1 cellular context compared by ENCODE assay signal in genomic region chr15:46450810-46451182, GRCh38.
A peak's percentile ranks its signal among the peaks of the same experiment; 100 is the strongest.
TF ChIP-seq lines count a peak whose summit lies in the region.

No MANE protein-coding gene starts in this region.

TF ChIP-seq in HepG2, 621 proteins besides CTCF, POLR2A, EP300 and RAD21 (continues in another document):
- TF ChIP-seq PAXIP1 (CRISPR knock-in tag; conservative IDR thresholded peaks at IDR 0.05), result 0 out of 2 replicates have a peak, but pooled peaks have one; percentile 25
- TF ChIP-seq SOX5 (CRISPR knock-in tag; IDR thresholded peaks at IDR 0.05; ENCODE audit: borderline replicate concordance), result peak; percentile 25; the same call in 1 of the 2 replicates
- no peak for TF ChIP-seq ZSCAN31 (CRISPR knock-in tag; IDR thresholded peaks at IDR 0.05; ENCODE audit: low read depth)
- TF ChIP-seq CBX5 (CRISPR knock-in tag; IDR thresholded peaks at IDR 0.05; ENCODE audit: borderline replicate concordance), result no peak
- TF ChIP-seq ZNF362 (CRISPR knock-in tag; IDR thresholded peaks at IDR 0.05; ENCODE audit: borderline replicate concordance), result no peak
- TF ChIP-seq FOXK2 (IDR thresholded peaks at IDR 0.05), result no peak
- TF ChIP-seq SMARCC2 (IDR thresholded peaks at IDR 0.05), result no peak
- TF ChIP-seq SOX6 (IDR thresholded peaks at IDR 0.05), result no peak
- TF ChIP-seq SOX6 (CRISPR knock-in tag; IDR thresholded peaks at IDR 0.05), result peak; percentile 51; the same call in 1 of the 2 replicates
- TF ChIP-seq ZFP1 (CRISPR knock-in tag; IDR thresholded peaks at IDR 0.05), result no peak
- no peak for TF ChIP-seq THAP9 (CRISPR knock-in tag; IDR thresholded peaks at IDR 0.05; ENCODE audit: borderline replicate concordance)
- TF ChIP-seq HNF1A (IDR thresholded peaks at IDR 0.05; ENCODE audit: low read depth), result peak; percentile 52; the same call in 1 of the 2 replicates
- peak; percentile 58; the same call in 1 of the 2 replicates for TF ChIP-seq HNF1A (CRISPR knock-in tag; IDR thresholded peaks at IDR 0.05; ENCODE audit: borderline replicate concordance)
- TF ChIP-seq ARID5B (CRISPR knock-in tag; IDR thresholded peaks at IDR 0.05), result 0 out of 2 replicates have a peak, but pooled peaks have one; percentile 19
- TF ChIP-seq TCF7 (IDR thresholded peaks at IDR 0.05; ENCODE audit: low read depth), result peak; percentile 30; the same call in 1 of the 2 replicates
- TF ChIP-seq SOX13 (IDR thresholded peaks at IDR 0.05), result no peak
- peak in 1 of 2 experiments; percentile 31; a peak in 1 of 4 replicates for TF ChIP-seq SOX13 (CRISPR knock-in tag; conservative IDR thresholded peaks at IDR 0.05 in 1 of 2, IDR thresholded peaks at IDR 0.05 in 1 of 2)
- no peak for TF ChIP-seq NR2C2 (CRISPR knock-in tag; IDR thresholded peaks at IDR 0.05; ENCODE audit: borderline replicate concordance)
- TF ChIP-seq ASH2L (IDR thresholded peaks at IDR 0.05; ENCODE audit: insufficient read length, low read depth, low read length), result peak; percentile 44
- TF ChIP-seq ZNF121 (CRISPR knock-in tag; IDR thresholded peaks at IDR 0.05), result no peak
- peak; percentile 23; the same call in 1 of the 2 replicates for TF ChIP-seq BCL6 (CRISPR knock-in tag; IDR thresholded peaks at IDR 0.05)
- TF ChIP-seq ZBTB7B (CRISPR knock-in tag; IDR thresholded peaks at IDR 0.05), result no peak
- no peak for TF ChIP-seq ZNF292 (CRISPR knock-in tag; IDR thresholded peaks at IDR 0.05; ENCODE audit: borderline replicate concordance, low read depth)
- TF ChIP-seq NCOR1 (IDR thresholded peaks at IDR 0.05; ENCODE audit: borderline replicate concordance, low read length), result peak; percentile 0; the same call in 1 of the 2 replicates
- no peak for TF ChIP-seq RCOR2 (CRISPR knock-in tag; IDR thresholded peaks at IDR 0.05)
- TF ChIP-seq ZNF124 (CRISPR knock-in tag; IDR thresholded peaks at IDR 0.05), result no peak
- TF ChIP-seq ZNF142 (CRISPR knock-in tag; IDR thresholded peaks at IDR 0.05), result no peak
- TF ChIP-seq DBP (CRISPR knock-in tag; IDR thresholded peaks at IDR 0.05; ENCODE audit: not compliant biosample characterization), result no peak
- TF ChIP-seq ZNF761 (CRISPR knock-in tag; conservative IDR thresholded peaks at IDR 0.05), result no peak
- no peak for TF ChIP-seq ZNF343 (CRISPR knock-in tag; IDR thresholded peaks at IDR 0.05)
- TF ChIP-seq ZBTB26 (CRISPR knock-in tag; IDR thresholded peaks at IDR 0.05; ENCODE audit: borderline replicate concordance), result 0 out of 2 replicates have a peak, but pooled peaks have one; percentile 9
- TF ChIP-seq ZNF713 (CRISPR knock-in tag; IDR thresholded peaks at IDR 0.05), result no peak
- no peak for TF ChIP-seq ZNF333 (CRISPR knock-in tag; IDR thresholded peaks at IDR 0.05; ENCODE audit: borderline replicate concordance)
